Comparison of ENCODE assay signal across 10 cellular contexts in genomic region chr2:191748050-191748449, GRCh38.
A peak's percentile ranks its signal among the peaks of the same experiment; 100 is the strongest.
DNase-seq lines count a peak whose midpoint lies in the region; ATAC-seq and TF ChIP-seq lines count a peak whose summit lies in the region.
"Had no signal": no experiment of that assay in that cellular context is flagged by ENCODE, and none has a peak within 500 bp of the region (broad histone marks: within the 10 kb centered on the region; RNA-seq: fewer than 3 reads in every experiment).

No MANE protein-coding gene starts in this region.

- H3K14ac ChIP-seq in trophoblast cell (ENCODE audit: low read length): no peak overlapping the region

- no peak for TF ChIP-seq CTCF in psoas muscle (IDR thresholded peaks at IDR 0.05)

- H4K8ac ChIP-seq in trophoblast cell (ENCODE audit: low read depth, low read length): no peak overlapping the region

- no peak overlapping the region for H3K4me3 Mint-ChIP-seq in naive thymus-derived CD8-positive, alpha-beta T cell

- intact Hi-C loops in psoas muscle (cut with DNase I): no loop called here

- POLR2A ChIA-PET in naive thymus-derived CD8-positive, alpha-beta T cell (lab: Charles Lee): no interaction called here

- H3K4me1 Mint-ChIP-seq in naive thymus-derived CD8-positive, alpha-beta T cell: no peaks in the 10 kb centered on the region

- H3K9ac ChIP-seq in trophoblast cell (ENCODE audit: low read length): no peak overlapping the region

- no peak overlapping the region for H3K27ac Mint-ChIP-seq in naive thymus-derived CD8-positive, alpha-beta T cell

- no peak overlapping the region for H3K27ac ChIP-seq in trophoblast cell (ENCODE audit: low read depth, low read length)
- H3K27ac ChIP-seq in psoas muscle: no peak overlapping the region
- H3K27ac ChIP-seq: 22Rv1 had no signal

- no peak overlapping the region for H3K4ac ChIP-seq in trophoblast cell (ENCODE audit: low read depth, low read length)

- H4K12ac ChIP-seq in trophoblast cell (ENCODE audit: low read depth, low read length): no peak overlapping the region

- no peak overlapping the region for H3K4me2 ChIP-seq in trophoblast cell (ENCODE audit: low read length)

- H3K36me3 ChIP-seq in trophoblast cell (ENCODE audit: control insufficient read depth in 1 of 2, insufficient read depth in 2 of 2, low read length in 2 of 2) (no peaks in the 10 kb centered on the region), psoas muscle (ENCODE audit: insufficient read depth in 1 of 2, low read depth in 1 of 2) (no peaks in the 10 kb centered on the region)

- H3K4me1 ChIP-seq in trophoblast cell (ENCODE audit: control insufficient read depth in 1 of 2, insufficient read depth in 2 of 2, low read length in 2 of 2) (peaks cover 0 to 2% of the 10 kb centered on the region in 2 experiments), psoas muscle (no peaks in the 10 kb centered on the region)

- no peak overlapping the region for H2BK5ac ChIP-seq in trophoblast cell (ENCODE audit: low read depth, low read length, poor library complexity)

- H2AK5ac ChIP-seq in trophoblast cell (ENCODE audit: low read length): no peak overlapping the region

- no peak overlapping the region for H3K18ac ChIP-seq in trophoblast cell (ENCODE audit: low read length)

- no peak for ATAC-seq in psoas muscle
- no peak for ATAC-seq in naive thymus-derived CD8-positive, alpha-beta T cell

- no peak overlapping the region for H3K4me3 ChIP-seq in trophoblast cell (ENCODE audit: low read depth, low read length)
- H3K4me3 ChIP-seq in psoas muscle: no peak overlapping the region
- H3K4me3 ChIP-seq: lung had no signal

- H2BK120ac ChIP-seq in trophoblast cell (ENCODE audit: insufficient read depth, low read length, poor library complexity): no peak overlapping the region

- no peaks in the 10 kb centered on the region for H3K9me3 Mint-ChIP-seq in naive thymus-derived CD8-positive, alpha-beta T cell

- no peaks in the 10 kb centered on the region for H3K79me1 ChIP-seq in trophoblast cell (ENCODE audit: low read length)

- H3K79me2 ChIP-seq in trophoblast cell (ENCODE audit: control insufficient read depth, insufficient read depth, low read length, poor library complexity): no peaks in the 10 kb centered on the region

- no peak overlapping the region for H4K91ac ChIP-seq in trophoblast cell (ENCODE audit: low read depth, low read length)

- no peak overlapping the region for H2AFZ ChIP-seq in trophoblast cell (ENCODE audit: insufficient read depth, low read length, poor library complexity)

- WGBS in trophoblast cell (ENCODE audit: extremely low coverage, insufficient coverage, insufficient read length): no CpG with 5 or more reads among the region's 3 CpGs
- WGBS in psoas muscle, 3 donors: 36 to 55% (median 39%) methylated on average over 3 of the region's 3 CpGs

- no peak overlapping the region for H3K23ac ChIP-seq in trophoblast cell (ENCODE audit: low read length)

- no peaks in the 10 kb centered on the region for H3K27me3 ChIP-seq in trophoblast cell (ENCODE audit: insufficient read depth, low read length)
- no peaks in the 10 kb centered on the region for H3K27me3 ChIP-seq in psoas muscle (ENCODE audit: insufficient read depth in 3 of 3, low read length in 2 of 3)

- H3K9me3 ChIP-seq in trophoblast cell (ENCODE audit: insufficient read depth, low read depth, low read length) (no peaks in the 10 kb centered on the region), psoas muscle (no peaks in the 10 kb centered on the region)

- peaks cover 27 to 64% (median 35%) of the 10 kb centered on the region in 5 donors for H3K27me3 Mint-ChIP-seq in naive thymus-derived CD8-positive, alpha-beta T cell

- H3K36me3 Mint-ChIP-seq in naive thymus-derived CD8-positive, alpha-beta T cell: peaks cover 0 to 2% (median 0%) of the 10 kb centered on the region in 3 donors

- DNase-seq in NCI-H2171 treated with DMSO at 0.1 percent for 48 hours (lab: John Stamatoyannopoulos, UW) (peak; percentile 37), NCI-H2171 (lab: John Stamatoyannopoulos, UW) (no peak), HCEC 1CT (peak; percentile 73), HT1080 (ENCODE audit: low read depth) (peak; percentile 25), trophoblast cell (peak; percentile 46 to 71), RKO (ENCODE audit: low spot score) (no peak), psoas muscle (no peak)
- no peak for DNase-seq in naive thymus-derived CD8-positive, alpha-beta T cell

- no peak overlapping the region for H2BK12ac ChIP-seq in trophoblast cell (ENCODE audit: low read length)

Comparison
In these comparisons a context has a peak if more than half of its experiments do, and no peak if none do; other contexts are left out.
1. DNase-seq: peak in NCI-H2171 treated with DMSO at 0.1 percent for 48 hours (single experiment), HCEC 1CT (single experiment), HT1080 (single experiment) and trophoblast cell (2 of 2); none in NCI-H2171 (single experiment), RKO (single experiment), psoas muscle (0 of 2) and naive thymus-derived CD8-positive, alpha-beta T cell (0 of 10).